Comparison of ENCODE assay signal across 23 cellular contexts in the genomic region with DNA sequence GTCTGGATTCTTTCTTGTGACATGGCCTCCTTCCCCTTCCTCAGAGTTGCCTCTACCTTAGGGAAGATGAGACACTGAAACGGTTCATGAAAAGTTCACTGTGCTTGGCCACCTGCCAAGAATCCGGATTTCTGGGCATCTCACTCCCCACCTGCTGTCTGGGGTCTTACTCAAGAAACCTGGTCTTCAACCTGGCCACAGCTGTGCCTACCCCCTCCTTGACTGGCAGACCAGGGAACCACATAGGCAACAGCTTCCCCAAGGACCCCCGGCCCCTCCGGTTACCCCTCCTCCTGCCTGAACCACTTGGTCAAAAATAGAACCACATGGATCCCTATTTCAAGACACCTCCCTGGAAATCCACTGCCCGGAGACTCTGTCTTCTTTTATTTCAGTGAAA. TPM values are rescaled to one million over a fixed set of nuclear protein-coding genes. Genes with fewer than 3 reads are reported as not detected.
A peak's percentile ranks its signal among the peaks of the same experiment; 100 is the strongest.
DNase-seq lines count a peak whose midpoint lies in the region; ATAC-seq and TF ChIP-seq lines count a peak whose summit lies in the region.
"Had no signal": no experiment of that assay in that cellular context is flagged by ENCODE, and none has a peak within 500 bp of the region (broad histone marks: within the 10 kb centered on the region; RNA-seq: fewer than 3 reads in every experiment).

No MANE protein-coding gene starts in this region.

- peak; percentile 23 for DNase-seq in MCF 10A (ENCODE audit: unreplicated experiment)
- no peak for DNase-seq in breast epithelium (ENCODE audit: low spot score in 2 of 2)
- DNase-seq in NCI-H69 (lab: John Stamatoyannopoulos, UW) = peak; percentile 70
- peak; percentile 25 for DNase-seq in endodermal cell
- DNase-seq in activated CD8-positive, alpha-beta memory T cell treated with anti-CD3 and anti-CD28 coated beads, Interleukin-2, amount 50 U/mL, for 4 hours = no peak
- DNase-seq in head of caudate nucleus = no peak
- DNase-seq: activated CD4-positive, alpha-beta T cell treated with anti-CD3 and anti-CD28 coated beads, Interleukin-2, amount 10 ng/mL, durations not matched to agents 7 days and 5 days; activated naive CD8-positive, alpha-beta T cell treated with anti-CD3 and anti-CD28 coated beads, Interleukin-2, amount 50 U/mL, for 24 hours; activated T-cell treated with anti-CD3 and anti-CD28 coated beads, Interleukin-2, amount 50 U/mL, for 48 hours; DMS79 treated with DMSO at 0.1 percent for 48 hours; effector memory CD4-positive, alpha-beta T cell; erythroblast; kidney glomerular epithelial cell; NCI-H774; ovary; stimulated activated CD4-positive, alpha-beta T cell treated with anti-CD3 and anti-CD28 coated beads, Interleukin-2, amount 100 ng/mL, for 48 hours; trophoblast cell had no signal

- 90 to 94% methylated on average over 5 of the region's 5 CpGs for WGBS in endodermal cell (ENCODE audit: insufficient coverage in 1 of 2, insufficient read length in 1 of 2), 2 experiments

- H3K4me3 Mint-ChIP-seq in MCF 10A (ENCODE audit: unreplicated experiment) = no peak overlapping the region
- no peak overlapping the region for H3K4me3 Mint-ChIP-seq in endodermal cell
- H3K4me3 Mint-ChIP-seq: activated CD4-positive, alpha-beta T cell treated with anti-CD3 and anti-CD28 coated beads, Interleukin-2, amount 10 ng/mL, durations not matched to agents 7 days and 5 days; activated naive CD8-positive, alpha-beta T cell treated with anti-CD3 and anti-CD28 coated beads, Interleukin-2, amount 50 U/mL, for 24 hours had no signal

- H3K27ac Mint-ChIP-seq in MCF 10A (ENCODE audit: low read depth, unreplicated experiment) (no peak overlapping the region), endodermal cell (no peak overlapping the region)
- H3K27ac Mint-ChIP-seq: activated CD4-positive, alpha-beta T cell treated with anti-CD3 and anti-CD28 coated beads, Interleukin-2, amount 10 ng/mL, durations not matched to agents 7 days and 5 days; activated naive CD8-positive, alpha-beta T cell treated with anti-CD3 and anti-CD28 coated beads, Interleukin-2, amount 50 U/mL, for 24 hours had no signal

- intact Hi-C loops in MCF 10A (cut with micrococcal nuclease) (no loop called here), breast epithelium (cut with DNase I; ENCODE audit: low total_unique reads) (no loop called here), head of caudate nucleus (cut with DNase I) (no loop called here)

- H3K9ac ChIP-seq in endodermal cell (ENCODE audit: extremely low read depth, low read length, poor library complexity, severe bottlenecking) (no peak overlapping the region), skeletal muscle tissue (ENCODE audit: low read depth in 1 of 3, low read length in 3 of 3) (peak overlapping the region; percentile 14 to 51 (median 35))
- H3K9ac ChIP-seq: KMS-11 had no signal

- H3K36me3 Mint-ChIP-seq in MCF 10A (ENCODE audit: insufficient read depth, unreplicated experiment) (no peaks in the 10 kb centered on the region), endodermal cell (ENCODE audit: low read depth) (no peaks in the 10 kb centered on the region)

- H3K4me1 Mint-ChIP-seq in MCF 10A (ENCODE audit: insufficient read depth, unreplicated experiment) = no peaks in the 10 kb centered on the region
- no peaks in the 10 kb centered on the region for H3K4me1 Mint-ChIP-seq in endodermal cell
- H3K4me1 Mint-ChIP-seq: activated CD4-positive, alpha-beta T cell treated with anti-CD3 and anti-CD28 coated beads, Interleukin-2, amount 10 ng/mL, durations not matched to agents 7 days and 5 days; activated naive CD8-positive, alpha-beta T cell treated with anti-CD3 and anti-CD28 coated beads, Interleukin-2, amount 50 U/mL, for 24 hours had no signal

- H3K36me3 ChIP-seq in breast epithelium = no peaks in the 10 kb centered on the region
- no peaks in the 10 kb centered on the region for H3K36me3 ChIP-seq in endodermal cell (ENCODE audit: control insufficient read depth, insufficient read depth, low read length)
- no peaks in the 10 kb centered on the region for H3K36me3 ChIP-seq in skeletal muscle tissue (ENCODE audit: control insufficient read depth in 3 of 3, insufficient read depth in 3 of 3, low read length in 3 of 3)
- H3K36me3 ChIP-seq: HAP-1, ovary had no signal

- H3K27me3 ChIP-seq in breast epithelium (no peaks in the 10 kb centered on the region), endodermal cell (ENCODE audit: control insufficient read depth, insufficient read depth, low read length, poor library complexity, severe bottlenecking) (no peaks in the 10 kb centered on the region), skeletal muscle tissue (ENCODE audit: control insufficient read depth in 3 of 3, insufficient read depth in 3 of 3, low read length in 3 of 3) (no peaks in the 10 kb centered on the region)
- H3K27me3 ChIP-seq: ovary had no signal

- H3K9me3 ChIP-seq in breast epithelium (peaks cover 0 to 8% of the 10 kb centered on the region in 2 donors), endodermal cell (ENCODE audit: control insufficient read depth, low read length) (peaks cover 8% of the 10 kb centered on the region), skeletal muscle tissue (ENCODE audit: control insufficient read depth in 3 of 3, low read length in 3 of 3) (peaks cover 0 to 3% (median 2%) of the 10 kb centered on the region in 3 donors)
- H3K9me3 ChIP-seq: HAP-1, ovary had no signal

- CTCF ChIA-PET in MCF 10A (lab: Yijun Ruan, JAX) = interaction anchor here (0.7 to 0.8 kb wide), 2 partner anchors 22 to 130 kb away, joined by 3 read pairs; no protein-coding TSS in a partner anchor

- ATAC-seq in GM18511 (IDR thresholded peaks at IDR 0.05; ENCODE audit: unreplicated experiment) = no peak
- ATAC-seq: A549; activated naive CD8-positive, alpha-beta T cell treated with anti-CD3 and anti-CD28 coated beads, Interleukin-2, amount 50 U/mL, for 24 hours had no signal

- TF ChIP-seq POLR2A in breast epithelium (IDR thresholded peaks at IDR 0.05) = no peak

- POLR2A ChIA-PET in MCF 10A (lab: Yijun Ruan, JAX) = no interaction called here

- no peaks in the 10 kb centered on the region for H3K27me3 Mint-ChIP-seq in MCF 10A (ENCODE audit: insufficient read depth, unreplicated experiment)
- H3K27me3 Mint-ChIP-seq in endodermal cell (ENCODE audit: insufficient read depth) = peaks cover 2% of the 10 kb centered on the region

- no TSS peak for BruUV-seq in MCF 10A (replicated peaks; lab: Mats Ljungman, UMichigan)

- no peak overlapping the region for H3K4me3 ChIP-seq in breast epithelium
- H3K4me3 ChIP-seq in endodermal cell (ENCODE audit: low read length) = no peak overlapping the region
- peak overlapping the region in 1 of 3 donors; percentile 14 for H3K4me3 ChIP-seq in skeletal muscle tissue (ENCODE audit: low read length in 3 of 3)
- H3K4me3 ChIP-seq: A549, HAP-1, lung, ovary had no signal

- H3K4me1 ChIP-seq in breast epithelium (no peaks in the 10 kb centered on the region), endodermal cell (ENCODE audit: control insufficient read depth, insufficient read depth, low read length) (no peaks in the 10 kb centered on the region), skeletal muscle tissue (ENCODE audit: control insufficient read depth in 3 of 3, insufficient read depth in 3 of 3, low read length in 3 of 3) (peaks cover 26 to 39% (median 36%) of the 10 kb centered on the region in 3 donors)
- H3K4me1 ChIP-seq: HAP-1 had no signal

- TF ChIP-seq CTCF in MCF 10A (IDR thresholded peaks at IDR 0.05; ENCODE audit: unreplicated experiment) (no peak), breast epithelium (IDR thresholded peaks at IDR 0.05) (no peak), endodermal cell (conservative IDR thresholded peaks at IDR 0.05) (no peak)

- peaks cover 22% of the 10 kb centered on the region for H3K9me3 Mint-ChIP-seq in MCF 10A (ENCODE audit: unreplicated experiment)
- peaks cover 20% of the 10 kb centered on the region for H3K9me3 Mint-ChIP-seq in endodermal cell
- H3K9me3 Mint-ChIP-seq: activated CD4-positive, alpha-beta T cell treated with anti-CD3 and anti-CD28 coated beads, Interleukin-2, amount 10 ng/mL, durations not matched to agents 7 days and 5 days had no signal

- H3K27ac ChIP-seq in breast epithelium (no peak overlapping the region), endodermal cell (ENCODE audit: low read depth, low read length) (no peak overlapping the region), skeletal muscle tissue (ENCODE audit: low read depth, low read length) (peak overlapping the region; percentile 64)
- H3K27ac ChIP-seq: KMS-11, ovary had no signal

RNA-seq across cellular contexts. Expression of gene NANOS1, which starts 58.7 kb away (rescaled TPM):
- total RNA-seq in MCF 10A (2022) (2.2 and 3.8 TPM in 2 replicates), breast epithelium (1 to 10 TPM; 2.9 to 6.4 (median 3.7) TPM), endodermal cell (1 to 10 TPM in 1 of 2 donors, under 1 TPM in 1; 0.71 to 1.7 TPM), skeletal muscle tissue (2.6 TPM)
- 3.6 TPM for polyA plus RNA-seq in endodermal cell (2013, experiment 1 of 2)
- 3.5 TPM for polyA plus RNA-seq in endodermal cell (2013, experiment 2 of 2)

Comparison
In these comparisons a context has a peak if more than half of its experiments do, and no peak if none do; other contexts are left out.
1. DNase-seq: peak in MCF 10A (single experiment), NCI-H69 (single experiment) and endodermal cell (single experiment); none in breast epithelium (0 of 2), activated CD8-positive, alpha-beta memory T cell treated with anti-CD3 and anti-CD28 coated beads, Interleukin-2, amount 50 U/mL, for 4 hours (single experiment) and head of caudate nucleus (0 of 42).